In genomic region chr2:170845343-170845742, GRCh38 we compare ENCODE assay signal across 15 cellular contexts. TPM values are rescaled to one million over a fixed set of nuclear protein-coding genes. Genes with fewer than 3 reads are reported as not detected.
DNase-seq lines count a peak whose midpoint lies in the region; TF ChIP-seq lines count a peak whose summit lies in the region.
"Had no signal": no experiment of that assay in that cellular context is flagged by ENCODE, and none has a peak within 500 bp of the region (broad histone marks: within the 10 kb centered on the region; RNA-seq: fewer than 3 reads in every experiment).

No MANE protein-coding gene starts in this region.

- TF ChIP-seq CTCF in mesothelial cell of epicardium (IDR thresholded peaks at IDR 0.05; ENCODE audit: unreplicated experiment) (peak; percentile 18), tibial nerve (IDR thresholded peaks at IDR 0.05) (no peak), CD14-positive monocyte (IDR thresholded peaks at IDR 0.05) (no peak)

- no peak overlapping the region for H3K27ac ChIP-seq in tibial nerve
- H3K27ac ChIP-seq: pancreas, VCaP had no signal

- DNase-seq in activated CD4-positive, alpha-beta T cell treated with anti-CD3 and anti-CD28 coated beads, Interleukin-2, amount 50 U/mL, for 48 hours: peak; percentile 29 to 46
- DNase-seq in activated CD4-positive, alpha-beta T cell treated with anti-CD3 and anti-CD28 coated beads, Interleukin-2, amount 50 U/mL, for 1 hour: no peak
- DNase-seq in H7: peak; percentile 46
- peak; percentile 23 for DNase-seq in RPMI8226
- DNase-seq in mesothelial cell of epicardium (ENCODE audit: low spot score in 2 of 2, unreplicated experiment in 2 of 2): no peak
- DNase-seq in tibial nerve (ENCODE audit: low spot score in 2 of 2): no peak
- DNase-seq in activated CD4-positive, CD25-positive, alpha-beta regulatory T cell treated with anti-CD3 and anti-CD28 coated beads, Interleukin-2, amount 50 U/mL, for 72 hours: no peak
- DNase-seq in CD14-positive monocyte (ENCODE audit: low spot score): no peak
- DNase-seq: AML-193, NCI-H446 treated with DMSO at 0.1 percent for 48 hours, pancreas, SIG-M5 had no signal

- H3K27ac Mint-ChIP-seq in mesothelial cell of epicardium (no peak overlapping the region), CD14-positive monocyte (no peak overlapping the region)
- H3K27ac Mint-ChIP-seq: memory B cell; stimulated activated memory B cell treated with anti-CD40 and anti-IgM and Interleukin-4, amounts not matched to agents 10 μg/mL and 1 μg/mL and 100 μg/mL, for 72 hours had no signal

- H3K27me3 Mint-ChIP-seq in mesothelial cell of epicardium (ENCODE audit: low read depth) (peaks cover 11% of the 10 kb centered on the region), CD14-positive monocyte (ENCODE audit: low read depth in 3 of 3) (peaks cover 0 to 2% (median 2%) of the 10 kb centered on the region in 3 donors)

- intact Hi-C loops in CD14-positive monocyte (cut with micrococcal nuclease): no loop called here

- H3K4me3 ChIP-seq in H7 (ENCODE audit: insufficient read depth, low read depth, low read length) (no peak overlapping the region), tibial nerve (no peak overlapping the region)
- H3K4me3 ChIP-seq: pancreas had no signal

- TF ChIP-seq POLR2A in tibial nerve (IDR thresholded peaks at IDR 0.05): no peak

- no peak overlapping the region for H3K4me3 Mint-ChIP-seq in mesothelial cell of epicardium
- H3K4me3 Mint-ChIP-seq in CD14-positive monocyte: no peak overlapping the region
- H3K4me3 Mint-ChIP-seq: memory B cell; stimulated activated memory B cell treated with anti-CD40 and anti-IgM and Interleukin-4, amounts not matched to agents 10 μg/mL and 1 μg/mL and 100 μg/mL, for 72 hours had no signal

- TF ChIP-seq EP300 in tibial nerve (IDR thresholded peaks at IDR 0.05): no peak

- H3K36me3 ChIP-seq in H7 (replicated peaks; ENCODE audit: control insufficient read depth, insufficient read depth, low read length) (no peaks in the 10 kb centered on the region), tibial nerve (no peaks in the 10 kb centered on the region)
- H3K36me3 ChIP-seq: pancreas had no signal

- 77 to 91% methylated on average over 10 of the region's 10 CpGs for WGBS in tibial nerve, 2 donors

- no peaks in the 10 kb centered on the region for H3K36me3 Mint-ChIP-seq in mesothelial cell of epicardium
- H3K36me3 Mint-ChIP-seq in CD14-positive monocyte: no peaks in the 10 kb centered on the region
- H3K36me3 Mint-ChIP-seq: stimulated activated memory B cell treated with anti-CD40 and anti-IgM and Interleukin-4, amounts not matched to agents 10 μg/mL and 1 μg/mL and 100 μg/mL, for 72 hours had no signal

- H3K27me3 ChIP-seq in H7 (ENCODE audit: control insufficient read depth, insufficient read depth, low read length): no peaks in the 10 kb centered on the region
- H3K27me3 ChIP-seq in tibial nerve: no peaks in the 10 kb centered on the region
- H3K27me3 ChIP-seq: pancreas had no signal

- H3K4me1 ChIP-seq in tibial nerve: no peaks in the 10 kb centered on the region
- H3K4me1 ChIP-seq: pancreas had no signal

- H3K9me3 Mint-ChIP-seq in mesothelial cell of epicardium (peaks cover 6% of the 10 kb centered on the region), CD14-positive monocyte (peaks cover 0 to 4% (median 0%) of the 10 kb centered on the region in 7 donors)

- no peaks in the 10 kb centered on the region for H3K9me3 ChIP-seq in tibial nerve
- H3K9me3 ChIP-seq: pancreas had no signal

- H3K4me1 Mint-ChIP-seq in mesothelial cell of epicardium (no peaks in the 10 kb centered on the region), CD14-positive monocyte (peaks cover 5% of the 10 kb centered on the region)
- H3K4me1 Mint-ChIP-seq: memory B cell; stimulated activated memory B cell treated with anti-CD40 and anti-IgM and Interleukin-4, amounts not matched to agents 10 μg/mL and 1 μg/mL and 100 μg/mL, for 72 hours had no signal

RNA-seq across cellular contexts. Expression of gene GAD1, which starts 28.7 kb away (rescaled TPM):
- total RNA-seq in H7 (2014; rRNA removed; shearing (Covaris generic)): 19.3 and 25.8 TPM in 2 replicates
- 0.20 to 0.34 TPM (median 0.31 TPM) in 3 replicates for total RNA-seq in mesothelial cell of epicardium
- total RNA-seq in tibial nerve: 1 to 10 TPM in 1 of 4 donors, not detected in 3; 1.2 TPM
- polyA plus RNA-seq in CD14-positive monocyte: not detected

Comparison
In these comparisons a context has a peak if more than half of its experiments do, and no peak if none do; other contexts are left out.
1. DNase-seq: peak in activated CD4-positive, alpha-beta T cell treated with anti-CD3 and anti-CD28 coated beads, Interleukin-2, amount 50 U/mL, for 48 hours (2 of 2), H7 (single experiment) and RPMI8226 (single experiment); none in activated CD4-positive, alpha-beta T cell treated with anti-CD3 and anti-CD28 coated beads, Interleukin-2, amount 50 U/mL, for 1 hour (single experiment), mesothelial cell of epicardium (0 of 2), tibial nerve (0 of 2), activated CD4-positive, CD25-positive, alpha-beta regulatory T cell treated with anti-CD3 and anti-CD28 coated beads, Interleukin-2, amount 50 U/mL, for 72 hours (single experiment) and CD14-positive monocyte (single experiment).